In genomic region chr13:19959141-19959830, GRCh38 we compare ENCODE assay signal across 8 cellular contexts. TPM values are rescaled to one million over a fixed set of nuclear protein-coding genes. Genes with fewer than 3 reads are reported as not detected.
DNase-seq lines count a peak whose midpoint lies in the region; ATAC-seq and TF ChIP-seq lines count a peak whose summit lies in the region.

No MANE protein-coding gene starts in this region.

- peak overlapping the region; percentile 97 for H3K27ac Mint-ChIP-seq in activated CD4-positive, alpha-beta T cell treated with anti-CD3 and anti-CD28 coated beads, Interleukin-2, amount 10 ng/mL, durations not matched to agents 24 days and 14 days

- H3K27ac ChIP-seq in BLaER1 (peak overlapping the region; percentile 98), coronary artery (peak overlapping the region; percentile 95 to 99), liver (ENCODE audit: low read depth in 1 of 2, low read length in 2 of 2) (peak overlapping the region; percentile 95 to 98)

- no peak for TF ChIP-seq RAD21 in liver (IDR thresholded peaks at IDR 0.05)

- H3K36me3 ChIP-seq in BLaER1, result peaks cover 28% of the 10 kb centered on the region
- peaks cover 0 to 4% (median 1%) of the 10 kb centered on the region in 4 donors for H3K36me3 ChIP-seq in liver (ENCODE audit: control insufficient read depth in 4 of 4, insufficient read depth in 3 of 4, low read depth in 1 of 4, low read length in 3 of 4)

- H3K4me1 Mint-ChIP-seq in activated CD4-positive, alpha-beta T cell treated with anti-CD3 and anti-CD28 coated beads, Interleukin-2, amount 10 ng/mL, durations not matched to agents 24 days and 14 days, result peaks cover 25% of the 10 kb centered on the region

- H3K4me3 ChIP-seq in BLaER1, result peak overlapping the region; percentile 91
- peak overlapping the region; percentile 80 for H3K4me3 ChIP-seq in coronary artery
- H3K4me3 ChIP-seq in liver (ENCODE audit: low read depth in 1 of 3, low read length in 3 of 3), result peak overlapping the region; percentile 94 to 97 (median 94)

- H3K4me3 Mint-ChIP-seq in activated CD4-positive, alpha-beta T cell treated with anti-CD3 and anti-CD28 coated beads, Interleukin-2, amount 10 ng/mL, durations not matched to agents 24 days and 14 days, result peak overlapping the region; percentile 97

- peak overlapping the region; percentile 98 for H3K9ac ChIP-seq in BLaER1
- peak overlapping the region; percentile 84 to 87 for H3K9ac ChIP-seq in liver (ENCODE audit: low read depth in 1 of 2, low read length in 2 of 2)

- no peaks in the 10 kb centered on the region for H3K27me3 ChIP-seq in BLaER1
- H3K27me3 ChIP-seq in liver (ENCODE audit: control insufficient read depth in 4 of 4, insufficient read depth in 4 of 4, low read length in 3 of 4), result no peaks in the 10 kb centered on the region

- peak overlapping the region; percentile 94 for H3K4me2 ChIP-seq in BLaER1

- H3K36me3 Mint-ChIP-seq in activated CD4-positive, alpha-beta T cell treated with anti-CD3 and anti-CD28 coated beads, Interleukin-2, amount 10 ng/mL, durations not matched to agents 24 days and 14 days (ENCODE audit: low read depth), result peaks cover 22% of the 10 kb centered on the region

- H4K20me1 ChIP-seq in BLaER1, result peaks cover 41% of the 10 kb centered on the region

- TF ChIP-seq CTCF in coronary artery (IDR thresholded peaks at IDR 0.05) (no peak), liver (IDR thresholded peaks at IDR 0.05; ENCODE audit: low read depth, low read length, missing input control) (no peak)

- WGBS in liver, result 1% methylated on average over 61 of the region's 61 CpGs

- intact Hi-C loops in activated CD4-positive, alpha-beta T cell treated with anti-CD3 and anti-CD28 coated beads, Interleukin-2, amount 10 ng/mL, durations not matched to agents 24 days and 14 days (cut with micrococcal nuclease), result loop anchor here (5.0 kb wide), 2 partner anchors 168 to 458 kb away; no protein-coding TSS in a partner anchor

- ATAC-seq in GM21576 (IDR thresholded peaks at IDR 0.05; ENCODE audit: unreplicated experiment), result peak; percentile 15

- no peaks in the 10 kb centered on the region for H3K9me3 Mint-ChIP-seq in activated CD4-positive, alpha-beta T cell treated with anti-CD3 and anti-CD28 coated beads, Interleukin-2, amount 10 ng/mL, durations not matched to agents 24 days and 14 days

- peaks cover 7% of the 10 kb centered on the region for H3K27me3 Mint-ChIP-seq in activated CD4-positive, alpha-beta T cell treated with anti-CD3 and anti-CD28 coated beads, Interleukin-2, amount 10 ng/mL, durations not matched to agents 24 days and 14 days

- H3K4me1 ChIP-seq in BLaER1, result peaks cover 34% of the 10 kb centered on the region
- H3K4me1 ChIP-seq in liver (ENCODE audit: control insufficient read depth in 4 of 4, insufficient read depth in 4 of 4, low read length in 3 of 4), result peaks cover 4 to 34% (median 25%) of the 10 kb centered on the region in 4 donors

- H3K9me3 ChIP-seq in BLaER1 (no peaks in the 10 kb centered on the region), liver (ENCODE audit: control insufficient read depth in 4 of 4, low read length in 3 of 4) (no peaks in the 10 kb centered on the region)

- DNase-seq in NCI-H2107 (lab: John Stamatoyannopoulos, UW) (peak; percentile 31), coronary artery (ENCODE audit: low spot score) (peak; percentile 79), epidermal melanocyte (ENCODE audit: insufficient read length, low spot score) (no peak)
- peak; percentile 89 for DNase-seq in activated CD4-positive, alpha-beta T cell treated with anti-CD3 and anti-CD28 coated beads, Interleukin-2, amount 10 ng/mL, durations not matched to agents 24 days and 14 days
- peak; percentile 72 for DNase-seq in stimulated activated CD4-positive, alpha-beta T cell treated with anti-CD3 and anti-CD28 coated beads, Interleukin-4, amount 100 ng/mL, for 24 hours

TF ChIP-seq in liver, 16 proteins besides CTCF, POLR2A, EP300 and RAD21:
- TF ChIP-seq HNF4G (IDR thresholded peaks at IDR 0.05), result no peak
- TF ChIP-seq YY1 (IDR thresholded peaks at IDR 0.05), result peak; percentile 92
- TF ChIP-seq FOXA1 (IDR thresholded peaks at IDR 0.05), result no peak
- no peak for TF ChIP-seq SP1 (IDR thresholded peaks at IDR 0.05)
TF ChIP-seq in liver: peak in this region for 1.

RNA-seq across cellular contexts. Expression of gene ZMYM2, which starts 0.8 kb away (rescaled TPM):
- total RNA-seq in activated CD4-positive, alpha-beta T cell treated with anti-CD3 and anti-CD28 coated beads, Interleukin-2, amount 10 ng/mL, durations not matched to agents 24 days and 14 days, result 62.4 and 67.0 TPM in 2 replicates
- 10 to 100 TPM; 24.1 to 40.8 TPM for total RNA-seq in liver
- polyA plus RNA-seq in liver, result 10 to 100 TPM in 1 of 2 donors, 1 to 10 TPM in 1; 8.7 to 12.8 TPM
